ENCODE assay signal across 8 cellular contexts in genomic region chr7:45001138-45001694, GRCh38. TPM values are rescaled to one million over a fixed set of nuclear protein-coding genes. Genes with fewer than 3 reads are reported as not detected.
DNase-seq lines count a peak whose midpoint lies in the region; ATAC-seq and TF ChIP-seq lines count a peak whose summit lies in the region.

No MANE protein-coding gene starts in this region.

- no peak overlapping the region for H3K18ac ChIP-seq in neuronal stem cell (ENCODE audit: low read length)

- no peak overlapping the region for H2AK5ac ChIP-seq in neuronal stem cell (ENCODE audit: low read depth, low read length)

- H3K9me3 ChIP-seq in neuronal stem cell (replicated peaks in 1 of 2; ENCODE audit: control insufficient read depth in 2 of 2, insufficient read depth in 1 of 2, low read depth in 1 of 2, low read length in 2 of 2) = no peaks in the 10 kb centered on the region

- TF ChIP-seq POLR2A in GM19193 (IDR thresholded peaks at IDR 0.05; ENCODE audit: extremely low read depth, insufficient read depth, insufficient read length) = peak; percentile 52

- H3K4me3 Mint-ChIP-seq in effector memory CD8-positive, alpha-beta T cell = peak overlapping the region; percentile 90 to 98

- WGBS in neuronal stem cell (ENCODE audit: extremely low coverage in 2 of 2, insufficient read length in 2 of 2, insufficient replicate concordance in 1 of 2), 2 donors = no CpG with 5 or more reads among the region's 10 CpGs

- H3K4me2 ChIP-seq in neuronal stem cell (ENCODE audit: insufficient read depth, low read length, poor library complexity, severe bottlenecking) = peak overlapping the region; percentile 53

- no peaks in the 10 kb centered on the region for H3K9me3 Mint-ChIP-seq in effector memory CD8-positive, alpha-beta T cell

- H2BK15ac ChIP-seq in neuronal stem cell (ENCODE audit: low read length) = no peak overlapping the region

- no peak overlapping the region for H3K23ac ChIP-seq in neuronal stem cell (ENCODE audit: low read depth, low read length, poor library complexity)

- peaks cover 13% of the 10 kb centered on the region for H3K79me1 ChIP-seq in neuronal stem cell (ENCODE audit: low read depth, low read length)

- H2AFZ ChIP-seq in neuronal stem cell (ENCODE audit: low read length) = no peak overlapping the region

- no peak overlapping the region for H3K4ac ChIP-seq in neuronal stem cell (ENCODE audit: low read length)

- H3K36me3 Mint-ChIP-seq in effector memory CD8-positive, alpha-beta T cell (ENCODE audit: insufficient read depth) = peaks cover 4% of the 10 kb centered on the region

- no peak overlapping the region for H3K9ac ChIP-seq in neuronal stem cell (ENCODE audit: low read depth, low read length, poor library complexity)

- no peaks in the 10 kb centered on the region for H3K27me3 Mint-ChIP-seq in effector memory CD8-positive, alpha-beta T cell

- H4K91ac ChIP-seq in neuronal stem cell (ENCODE audit: low read depth, low read length, poor library complexity) = no peak overlapping the region

- no peak overlapping the region for H3K27ac ChIP-seq in neuronal stem cell (replicated peaks; ENCODE audit: low read length)

- H3K36me3 ChIP-seq in neuronal stem cell (replicated peaks in 1 of 2; ENCODE audit: control insufficient read depth in 2 of 2, insufficient read depth in 2 of 2, low read length in 2 of 2) = peaks cover 4 to 15% of the 10 kb centered on the region in 2 donors

- DNase-seq in CD1c-positive myeloid dendritic cell (ENCODE audit: extremely low spot score) = peak; percentile 48
- peak; percentile 32 for DNase-seq in KG1 (lab: John Stamatoyannopoulos, UW)
- DNase-seq in activated CD4-positive, alpha-beta T cell treated with anti-CD3 and anti-CD28 coated beads, Interleukin-2, amount 50 U/mL, for 1 hour = peak; percentile 64
- DNase-seq in effector memory CD8-positive, alpha-beta T cell = peak; percentile 34 to 46 (median 44)
- no peak for DNase-seq in neuronal stem cell (ENCODE audit: low spot score)
- DNase-seq in amygdala (lab: John Stamatoyannopoulos, UW) = no peak

- H3K27me3 ChIP-seq in neuronal stem cell (ENCODE audit: control insufficient read depth in 3 of 3, insufficient read depth in 3 of 3, low read depth in 1 of 3, low read length in 3 of 3) = no peaks in the 10 kb centered on the region

- H3K4me1 Mint-ChIP-seq in effector memory CD8-positive, alpha-beta T cell (ENCODE audit: low read depth in 2 of 2) = peaks cover 24 to 37% of the 10 kb centered on the region in 2 donors

- no peak overlapping the region for H2BK120ac ChIP-seq in neuronal stem cell (ENCODE audit: low read depth, low read length)

- H2BK5ac ChIP-seq in neuronal stem cell (ENCODE audit: low read length) = no peak overlapping the region

- peak overlapping the region; percentile 18 to 89 for H3K27ac Mint-ChIP-seq in effector memory CD8-positive, alpha-beta T cell

- H4K8ac ChIP-seq in neuronal stem cell (ENCODE audit: low read depth, low read length) = no peak overlapping the region

- H3K14ac ChIP-seq in neuronal stem cell (ENCODE audit: low read length) = no peak overlapping the region

- H3K4me3 ChIP-seq in neuronal stem cell (ENCODE audit: low read length in 2 of 2) = peak overlapping the region; percentile 8 to 95

- peaks cover 7 to 9% of the 10 kb centered on the region in 2 donors for H3K4me1 ChIP-seq in neuronal stem cell (ENCODE audit: control insufficient read depth in 2 of 2, insufficient read depth in 1 of 2, low read depth in 1 of 2, low read length in 2 of 2)

- ATAC-seq in effector memory CD8-positive, alpha-beta T cell (replicated peaks) = peak; percentile 37
- ATAC-seq in HG03439 (IDR thresholded peaks at IDR 0.05; ENCODE audit: unreplicated experiment) = no peak

- H2BK12ac ChIP-seq in neuronal stem cell (ENCODE audit: low read length) = no peak overlapping the region

RNA-seq across cellular contexts. Expression of gene CCM2, which starts 1.2 kb away (rescaled TPM):
- polyA plus RNA-seq in neuronal stem cell (2013, experiment 1 of 2) = 29.8 TPM
- 30.1 TPM for polyA plus RNA-seq in neuronal stem cell (2013, experiment 2 of 2)

RNA-seq across cellular contexts. Expression of gene MYO1G, which starts 22.4 kb away (rescaled TPM):
- 0.03 TPM for polyA plus RNA-seq in neuronal stem cell (2013, experiment 1 of 2)
- polyA plus RNA-seq in neuronal stem cell (2013, experiment 2 of 2) = 0.06 TPM

Comparison
In these comparisons a context has a peak if more than half of its experiments do, and no peak if none do; other contexts are left out.
1. DNase-seq: peak in CD1c-positive myeloid dendritic cell (single experiment), KG1 (single experiment), activated CD4-positive, alpha-beta T cell treated with anti-CD3 and anti-CD28 coated beads, Interleukin-2, amount 50 U/mL, for 1 hour (single experiment) and effector memory CD8-positive, alpha-beta T cell (3 of 3); none in neuronal stem cell (single experiment) and amygdala (0 of 56).